ENCODE assay signal across 9 cellular contexts in the genomic region with DNA sequence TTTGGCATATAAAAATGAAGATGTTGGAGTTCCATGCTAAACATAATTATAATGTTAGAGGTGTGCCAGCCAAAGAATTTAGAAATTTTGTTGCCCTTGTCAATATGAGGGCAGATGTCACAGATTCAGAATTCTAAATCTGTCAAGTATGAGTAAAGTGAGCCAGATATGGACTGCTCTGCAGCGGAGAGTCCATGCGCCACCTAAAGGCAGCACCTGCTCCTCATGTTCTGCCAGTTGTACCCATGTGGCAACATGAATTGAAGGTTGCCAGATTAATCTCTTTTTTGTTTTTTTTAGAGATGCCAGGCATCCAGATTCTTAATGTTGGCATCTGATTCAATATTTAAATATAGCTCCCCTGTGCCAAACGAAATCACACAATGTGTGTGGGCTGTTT.
DNase-seq lines count a peak whose midpoint lies in the region; ATAC-seq, FAIRE-seq and TF ChIP-seq lines count a peak whose summit lies in the region.
"Had no signal": no experiment of that assay in that cellular context is flagged by ENCODE, and none has a peak within 500 bp of the region (broad histone marks: within the 10 kb centered on the region; RNA-seq: fewer than 3 reads in every experiment).

No MANE protein-coding gene starts in this region.

- DNase-seq in D721Med (ENCODE audit: insufficient read length, low spot score) (no peak), PC-9 (peak in 1 of 2 experiments; percentile 1), kidney tubule cell (ENCODE audit: low spot score) (peak; percentile 53), NCI-H1417 treated with DMSO at 0.1 percent for 48 hours (lab: John Stamatoyannopoulos, UW) (no peak)
- DNase-seq in Jurkat, Clone E6-1 (ENCODE audit: low read depth, low spot score), result peak; percentile 26
- DNase-seq in activated CD4-positive, alpha-beta T cell treated with anti-CD3 and anti-CD28 coated beads for 4 hours, result no peak
- no peak for DNase-seq in activated CD4-positive, alpha-beta T cell treated with anti-CD3 and anti-CD28 coated beads for 48 hours
- DNase-seq: NK-92 treated with Interleukin-12 subunit alpha and Interleukin-12 subunit beta, amount 100 ng/mL, for 24 hours had no signal

- CTCF ChIA-PET in PC-9 (lab: Charles Lee), result no interaction called here

- BruUV-seq in PC-9 (replicated peaks; lab: Mats Ljungman, UMichigan), result no TSS peak

- FAIRE-seq in D721Med (lab: Jason Lieb, UNC), result no peak

- POLR2A ChIA-PET in PC-9 (lab: Charles Lee; ENCODE audit: unreplicated experiment), result no interaction called here

- no peaks in the 10 kb centered on the region for H3K9me3 ChIP-seq in PC-9 (ENCODE audit: insufficient read depth, low read depth)

- ATAC-seq in HG02852 (IDR thresholded peaks at IDR 0.05; ENCODE audit: unreplicated experiment), result no peak

- H3K27me3 ChIP-seq in PC-9 (ENCODE audit: insufficient read depth, low read depth), result no peaks in the 10 kb centered on the region

- no peaks in the 10 kb centered on the region for H3K79me2 ChIP-seq in PC-9 (ENCODE audit: low read depth)

- no peak overlapping the region for H2AFZ ChIP-seq in PC-9

- no peaks in the 10 kb centered on the region for H3K4me1 ChIP-seq in PC-9 (replicated peaks; ENCODE audit: insufficient read depth)

- no peak overlapping the region for H3K4me3 ChIP-seq in Jurkat, Clone E6-1 (ENCODE audit: low read length)
- H3K4me3 ChIP-seq in PC-9, result no peak overlapping the region

- H3K27ac ChIP-seq in PC-9, result no peak overlapping the region

- TF ChIP-seq CTCF in D721Med (IDR thresholded peaks at IDR 0.05; ENCODE audit: insufficient read depth, missing control alignments), result peak; percentile 51
- peak; percentile 44; the same call in 1 of the 2 replicates for TF ChIP-seq CTCF in PC-9 (conservative IDR thresholded peaks at IDR 0.05)

- no peaks in the 10 kb centered on the region for H4K20me1 ChIP-seq in PC-9 (ENCODE audit: insufficient read depth)

- H3K9me2 ChIP-seq in PC-9 (ENCODE audit: insufficient read depth), result no peaks in the 10 kb centered on the region

- no peaks in the 10 kb centered on the region for H3K36me3 ChIP-seq in PC-9 (ENCODE audit: low read depth)

- intact Hi-C loops in PC-9 (cut with micrococcal nuclease; ENCODE audit: unreplicated experiment), result loop anchor here (2.0 to 10.0 kb wide), 2 partner anchors 865 to 1389 kb away; no protein-coding TSS in a partner anchor

- H3K4me2 ChIP-seq in PC-9, result no peak overlapping the region

- no peaks in the 10 kb centered on the region for H3F3A ChIP-seq in PC-9 (ENCODE audit: insufficient read depth, low read depth)

Comparison
In these comparisons a context has a peak if more than half of its experiments do, and no peak if none do; other contexts are left out.
1. DNase-seq: peak in Jurkat, Clone E6-1 (single experiment) and kidney tubule cell (single experiment); none in D721Med (single experiment), NCI-H1417 treated with DMSO at 0.1 percent for 48 hours (single experiment), activated CD4-positive, alpha-beta T cell treated with anti-CD3 and anti-CD28 coated beads for 4 hours (0 of 2) and activated CD4-positive, alpha-beta T cell treated with anti-CD3 and anti-CD28 coated beads for 48 hours (single experiment).